In genomic region chr17:78831688-78832540, GRCh38 we compare ENCODE assay signal across 1 cellular context.
TF ChIP-seq lines count a peak whose summit lies in the region.

No MANE protein-coding gene starts in this region.

TF ChIP-seq in liver, 16 proteins besides CTCF, POLR2A, EP300 and RAD21 (continued from another document):
- TF ChIP-seq ATF3 (IDR thresholded peaks at IDR 0.05) (no peak), SP1 (IDR thresholded peaks at IDR 0.05) (peak; percentile 15), HNF4G (IDR thresholded peaks at IDR 0.05) (no peak)
